Comparison of ENCODE assay signal across 1 cellular context in genomic region chr1:161953256-161953920, GRCh38.
TF ChIP-seq lines count a peak whose summit lies in the region.

No MANE protein-coding gene starts in this region.

TF ChIP-seq in K562, 482 proteins besides CTCF, POLR2A, EP300 and RAD21 (continued from another document and continues in another):
- TF ChIP-seq, protein P1, sequence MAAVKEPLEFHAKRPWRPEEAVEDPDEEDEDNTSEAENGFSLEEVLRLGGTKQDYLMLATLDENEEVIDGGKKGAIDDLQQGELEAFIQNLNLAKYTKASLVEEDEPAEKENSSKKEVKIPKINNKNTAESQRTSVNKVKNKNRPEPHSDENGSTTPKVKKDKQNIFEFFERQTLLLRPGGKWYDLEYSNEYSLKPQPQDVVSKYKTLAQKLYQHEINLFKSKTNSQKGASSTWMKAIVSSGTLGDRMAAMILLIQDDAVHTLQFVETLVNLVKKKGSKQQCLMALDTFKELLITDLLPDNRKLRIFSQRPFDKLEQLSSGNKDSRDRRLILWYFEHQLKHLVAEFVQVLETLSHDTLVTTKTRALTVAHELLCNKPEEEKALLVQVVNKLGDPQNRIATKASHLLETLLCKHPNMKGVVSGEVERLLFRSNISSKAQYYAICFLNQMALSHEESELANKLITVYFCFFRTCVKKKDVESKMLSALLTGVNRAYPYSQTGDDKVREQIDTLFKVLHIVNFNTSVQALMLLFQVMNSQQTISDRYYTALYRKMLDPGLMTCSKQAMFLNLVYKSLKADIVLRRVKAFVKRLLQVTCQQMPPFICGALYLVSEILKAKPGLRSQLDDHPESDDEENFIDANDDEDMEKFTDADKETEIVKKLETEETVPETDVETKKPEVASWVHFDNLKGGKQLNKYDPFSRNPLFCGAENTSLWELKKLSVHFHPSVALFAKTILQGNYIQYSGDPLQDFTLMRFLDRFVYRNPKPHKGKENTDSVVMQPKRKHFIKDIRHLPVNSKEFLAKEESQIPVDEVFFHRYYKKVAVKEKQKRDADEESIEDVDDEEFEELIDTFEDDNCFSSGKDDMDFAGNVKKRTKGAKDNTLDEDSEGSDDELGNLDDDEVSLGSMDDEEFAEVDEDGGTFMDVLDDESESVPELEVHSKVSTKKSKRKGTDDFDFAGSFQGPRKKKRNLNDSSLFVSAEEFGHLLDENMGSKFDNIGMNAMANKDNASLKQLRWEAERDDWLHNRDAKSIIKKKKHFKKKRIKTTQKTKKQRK (IDR thresholded peaks at IDR 0.05; ENCODE audit: borderline replicate concordance, low read depth, low read length): no peak
- TF ChIP-seq HNRNPUL1 (IDR thresholded peaks at IDR 0.05; ENCODE audit: low read length) (no peak), BCOR (IDR thresholded peaks at IDR 0.05) (no peak), HDAC2 (IDR thresholded peaks at IDR 0.05) (peak; percentile 28; the same call in 1 of the 2 replicates), NR4A1 (CRISPR knock-in tag; IDR thresholded peaks at IDR 0.05) (no peak), NR4A1 (tag; IDR thresholded peaks at IDR 0.05) (no peak), TCF7L2 (IDR thresholded peaks at IDR 0.05; ENCODE audit: low read depth, low read length) (no peak), CBFA2T3 (IDR thresholded peaks at IDR 0.05) (peak; percentile 78), PTRF (tag; IDR thresholded peaks at IDR 0.05) (no peak), KLF16 (IDR thresholded peaks at IDR 0.05) (no peak), ZNF449 (CRISPR knock-in tag; IDR thresholded peaks at IDR 0.05) (no peak), GATA2 (CRISPR knock-in tag; IDR thresholded peaks at IDR 0.05) (no peak), SMARCA4 (IDR thresholded peaks at IDR 0.05) (peak; percentile 86), GATAD2B (IDR thresholded peaks at IDR 0.05; ENCODE audit: borderline replicate concordance) (peak; percentile 49; the same call in 1 of the 2 replicates), ZFP30 (CRISPR knock-in tag; IDR thresholded peaks at IDR 0.05; ENCODE audit: borderline replicate concordance) (no peak), HMGXB4 (CRISPR knock-in tag; IDR thresholded peaks at IDR 0.05) (no peak), ATF3 (IDR thresholded peaks at IDR 0.05) (0 out of 2 replicates have a peak, but pooled peaks have one; percentile 7), ATF3 (CRISPR knock-in tag; conservative IDR thresholded peaks at IDR 0.05) (no peak), ZNF253 (CRISPR knock-in tag; conservative IDR thresholded peaks at IDR 0.05) (no peak), NFYB (IDR thresholded peaks at IDR 0.05; ENCODE audit: extremely low read depth, insufficient read length) (no peak), THRAP3 (IDR thresholded peaks at IDR 0.05; ENCODE audit: borderline replicate concordance) (no peak), ATF7 (IDR thresholded peaks at IDR 0.05) (peak; percentile 74), FOXA3 (CRISPR knock-in tag; conservative IDR thresholded peaks at IDR 0.05 in 1 of 2, IDR thresholded peaks at IDR 0.05 in 1 of 2) (peak in 1 of 2 experiments; percentile 64; a peak in 2 of 4 replicates), MAFF (IDR thresholded peaks at IDR 0.05; ENCODE audit: low read length) (peak; percentile 78; the same call in 1 of the 2 replicates), KAT2B (IDR thresholded peaks at IDR 0.05; ENCODE audit: low read depth, low read length) (no peak), ZNF133 (CRISPR knock-in tag; IDR thresholded peaks at IDR 0.05) (no peak), ZC3H4 (CRISPR knock-in tag; IDR thresholded peaks at IDR 0.05; ENCODE audit: borderline replicate concordance) (no peak), ZNF561 (CRISPR knock-in tag; conservative IDR thresholded peaks at IDR 0.05) (no peak), ARID1B (IDR thresholded peaks at IDR 0.05) (peak; percentile 87), SP1 (CRISPR knock-in tag; IDR thresholded peaks at IDR 0.05) (no peak), ZBTB7A (IDR thresholded peaks at IDR 0.05; ENCODE audit: borderline replicate concordance, control insufficient read depth, low read depth, low read length) (no peak), ZNF583 (CRISPR knock-in tag; IDR thresholded peaks at IDR 0.05) (no peak), ZNF655 (CRISPR knock-in tag; IDR thresholded peaks at IDR 0.05) (no peak), NCOA2 (IDR thresholded peaks at IDR 0.05; ENCODE audit: partially characterized antibody in 2 of 2) (peak in 1 of 2 experiments; percentile 93), KLF13 (tag; IDR thresholded peaks at IDR 0.05; ENCODE audit: borderline replicate concordance, low read depth) (no peak)
- TF ChIP-seq, protein P2, sequence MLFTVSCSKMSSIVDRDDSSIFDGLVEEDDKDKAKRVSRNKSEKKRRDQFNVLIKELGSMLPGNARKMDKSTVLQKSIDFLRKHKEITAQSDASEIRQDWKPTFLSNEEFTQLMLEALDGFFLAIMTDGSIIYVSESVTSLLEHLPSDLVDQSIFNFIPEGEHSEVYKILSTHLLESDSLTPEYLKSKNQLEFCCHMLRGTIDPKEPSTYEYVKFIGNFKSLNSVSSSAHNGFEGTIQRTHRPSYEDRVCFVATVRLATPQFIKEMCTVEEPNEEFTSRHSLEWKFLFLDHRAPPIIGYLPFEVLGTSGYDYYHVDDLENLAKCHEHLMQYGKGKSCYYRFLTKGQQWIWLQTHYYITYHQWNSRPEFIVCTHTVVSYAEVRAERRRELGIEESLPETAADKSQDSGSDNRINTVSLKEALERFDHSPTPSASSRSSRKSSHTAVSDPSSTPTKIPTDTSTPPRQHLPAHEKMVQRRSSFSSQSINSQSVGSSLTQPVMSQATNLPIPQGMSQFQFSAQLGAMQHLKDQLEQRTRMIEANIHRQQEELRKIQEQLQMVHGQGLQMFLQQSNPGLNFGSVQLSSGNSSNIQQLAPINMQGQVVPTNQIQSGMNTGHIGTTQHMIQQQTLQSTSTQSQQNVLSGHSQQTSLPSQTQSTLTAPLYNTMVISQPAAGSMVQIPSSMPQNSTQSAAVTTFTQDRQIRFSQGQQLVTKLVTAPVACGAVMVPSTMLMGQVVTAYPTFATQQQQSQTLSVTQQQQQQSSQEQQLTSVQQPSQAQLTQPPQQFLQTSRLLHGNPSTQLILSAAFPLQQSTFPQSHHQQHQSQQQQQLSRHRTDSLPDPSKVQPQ (CRISPR knock-in tag; IDR thresholded peaks at IDR 0.05; ENCODE audit: borderline replicate concordance): no peak
- TF ChIP-seq, protein P3, sequence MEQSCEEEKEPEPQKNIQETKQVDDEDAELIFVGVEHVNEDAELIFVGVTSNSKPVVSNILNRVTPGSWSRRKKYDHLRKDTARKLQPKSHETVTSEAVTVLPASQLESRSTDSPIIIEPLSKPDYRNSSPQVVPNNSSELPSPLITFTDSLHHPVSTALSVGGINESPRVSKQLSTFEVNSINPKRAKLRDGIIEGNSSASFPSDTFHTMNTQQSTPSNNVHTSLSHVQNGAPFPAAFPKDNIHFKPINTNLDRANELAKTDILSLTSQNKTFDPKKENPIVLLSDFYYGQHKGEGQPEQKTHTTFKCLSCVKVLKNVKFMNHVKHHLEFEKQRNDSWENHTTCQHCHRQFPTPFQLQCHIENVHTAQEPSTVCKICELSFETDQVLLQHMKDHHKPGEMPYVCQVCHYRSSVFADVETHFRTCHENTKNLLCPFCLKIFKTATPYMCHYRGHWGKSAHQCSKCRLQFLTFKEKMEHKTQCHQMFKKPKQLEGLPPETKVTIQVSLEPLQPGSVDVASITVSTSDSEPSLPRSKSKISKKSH (CRISPR knock-in tag; IDR thresholded peaks at IDR 0.05): no peak
- TF ChIP-seq, protein P4, sequence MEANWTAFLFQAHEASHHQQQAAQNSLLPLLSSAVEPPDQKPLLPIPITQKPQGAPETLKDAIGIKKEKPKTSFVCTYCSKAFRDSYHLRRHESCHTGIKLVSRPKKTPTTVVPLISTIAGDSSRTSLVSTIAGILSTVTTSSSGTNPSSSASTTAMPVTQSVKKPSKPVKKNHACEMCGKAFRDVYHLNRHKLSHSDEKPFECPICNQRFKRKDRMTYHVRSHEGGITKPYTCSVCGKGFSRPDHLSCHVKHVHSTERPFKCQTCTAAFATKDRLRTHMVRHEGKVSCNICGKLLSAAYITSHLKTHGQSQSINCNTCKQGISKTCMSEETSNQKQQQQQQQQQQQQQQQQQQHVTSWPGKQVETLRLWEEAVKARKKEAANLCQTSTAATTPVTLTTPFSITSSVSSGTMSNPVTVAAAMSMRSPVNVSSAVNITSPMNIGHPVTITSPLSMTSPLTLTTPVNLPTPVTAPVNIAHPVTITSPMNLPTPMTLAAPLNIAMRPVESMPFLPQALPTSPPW (CRISPR knock-in tag; IDR thresholded peaks at IDR 0.05): no peak
